In the genomic region with DNA sequence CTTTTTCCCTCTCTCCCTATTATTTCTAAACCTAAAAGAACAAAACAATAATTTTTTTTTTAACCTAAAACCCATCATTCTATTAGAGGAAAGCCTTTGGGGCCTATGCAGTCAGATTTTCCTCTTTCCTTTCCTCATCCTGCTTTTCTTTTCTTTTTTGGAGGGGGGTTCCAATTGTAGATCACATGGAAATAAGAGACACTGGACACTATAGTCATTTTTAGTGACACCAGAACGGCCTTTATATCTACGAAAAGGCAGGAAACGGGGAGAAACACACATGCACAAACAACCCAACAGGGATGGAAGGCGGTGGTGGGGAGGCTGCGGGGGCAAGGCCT, we compare ENCODE assay signal across 2 cellular contexts.
TF ChIP-seq lines count a peak whose summit lies in the region.

No MANE protein-coding gene starts in this region.

TF ChIP-seq in SK-N-SH, 30 proteins besides CTCF, POLR2A, EP300 and RAD21:
- TF ChIP-seq NFIC (IDR thresholded peaks at IDR 0.05; ENCODE audit: borderline replicate concordance): no peak
- TF ChIP-seq YY1 (IDR thresholded peaks at IDR 0.05; ENCODE audit: low read depth): no peak
- TF ChIP-seq, protein P1, sequence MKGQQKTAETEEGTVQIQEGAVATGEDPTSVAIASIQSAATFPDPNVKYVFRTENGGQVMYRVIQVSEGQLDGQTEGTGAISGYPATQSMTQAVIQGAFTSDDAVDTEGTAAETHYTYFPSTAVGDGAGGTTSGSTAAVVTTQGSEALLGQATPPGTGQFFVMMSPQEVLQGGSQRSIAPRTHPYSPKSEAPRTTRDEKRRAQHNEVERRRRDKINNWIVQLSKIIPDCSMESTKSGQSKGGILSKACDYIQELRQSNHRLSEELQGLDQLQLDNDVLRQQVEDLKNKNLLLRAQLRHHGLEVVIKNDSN (IDR thresholded peaks at IDR 0.05; ENCODE audit: borderline replicate concordance, low read depth): no peak
- no peak for TF ChIP-seq RCOR1 (IDR thresholded peaks at IDR 0.05; ENCODE audit: low read length)
- TF ChIP-seq RFX5 (IDR thresholded peaks at IDR 0.05; ENCODE audit: low read length): no peak
- no peak for TF ChIP-seq TEAD4 (IDR thresholded peaks at IDR 0.05; ENCODE audit: borderline replicate concordance, insufficient read depth)
- no peak for TF ChIP-seq REST (IDR thresholded peaks at IDR 0.05; ENCODE audit: low read depth, low read length)
- no peak for TF ChIP-seq TCF12 (IDR thresholded peaks at IDR 0.05)
- TF ChIP-seq IRF3 (IDR thresholded peaks at IDR 0.05; ENCODE audit: low read depth, low read length): no peak
- no peak for TF ChIP-seq TAF1 (IDR thresholded peaks at IDR 0.05; ENCODE audit: borderline replicate concordance, low read depth, low read length)
- TF ChIP-seq ELF1 (IDR thresholded peaks at IDR 0.05): no peak
- TF ChIP-seq POLR2AphosphoS5 (IDR thresholded peaks at IDR 0.05; ENCODE audit: low read depth, low read length): no peak
- TF ChIP-seq CHD2 (IDR thresholded peaks at IDR 0.05; ENCODE audit: low read length, partially characterized antibody): no peak
- no peak for TF ChIP-seq FOXJ3 (CRISPR knock-in tag; IDR thresholded peaks at IDR 0.05)
- TF ChIP-seq ZBTB33 (IDR thresholded peaks at IDR 0.05; ENCODE audit: borderline replicate concordance, low read depth): no peak
- no peak for TF ChIP-seq MEF2A (IDR thresholded peaks at IDR 0.05; ENCODE audit: borderline replicate concordance, low read depth)
- TF ChIP-seq, protein P2, sequence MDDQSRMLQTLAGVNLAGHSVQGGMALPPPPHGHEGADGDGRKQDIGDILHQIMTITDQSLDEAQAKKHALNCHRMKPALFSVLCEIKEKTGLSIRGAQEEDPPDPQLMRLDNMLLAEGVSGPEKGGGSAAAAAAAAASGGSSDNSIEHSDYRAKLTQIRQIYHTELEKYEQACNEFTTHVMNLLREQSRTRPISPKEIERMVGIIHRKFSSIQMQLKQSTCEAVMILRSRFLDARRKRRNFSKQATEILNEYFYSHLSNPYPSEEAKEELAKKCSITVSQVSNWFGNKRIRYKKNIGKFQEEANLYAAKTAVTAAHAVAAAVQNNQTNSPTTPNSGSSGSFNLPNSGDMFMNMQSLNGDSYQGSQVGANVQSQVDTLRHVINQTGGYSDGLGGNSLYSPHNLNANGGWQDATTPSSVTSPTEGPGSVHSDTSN (IDR thresholded peaks at IDR 0.05): no peak
- TF ChIP-seq FOXM1 (IDR thresholded peaks at IDR 0.05; ENCODE audit: low read depth): no peak
- TF ChIP-seq JUND (IDR thresholded peaks at IDR 0.05): no peak
- no peak for TF ChIP-seq FOSL2 (IDR thresholded peaks at IDR 0.05; ENCODE audit: borderline replicate concordance, low read depth)

TF ChIP-seq in SK-N-SH treated with all-trans-retinoic acid at 6 μM for 48 hours, 23 proteins besides CTCF, POLR2A, EP300 and RAD21:
- TF ChIP-seq, protein P3, sequence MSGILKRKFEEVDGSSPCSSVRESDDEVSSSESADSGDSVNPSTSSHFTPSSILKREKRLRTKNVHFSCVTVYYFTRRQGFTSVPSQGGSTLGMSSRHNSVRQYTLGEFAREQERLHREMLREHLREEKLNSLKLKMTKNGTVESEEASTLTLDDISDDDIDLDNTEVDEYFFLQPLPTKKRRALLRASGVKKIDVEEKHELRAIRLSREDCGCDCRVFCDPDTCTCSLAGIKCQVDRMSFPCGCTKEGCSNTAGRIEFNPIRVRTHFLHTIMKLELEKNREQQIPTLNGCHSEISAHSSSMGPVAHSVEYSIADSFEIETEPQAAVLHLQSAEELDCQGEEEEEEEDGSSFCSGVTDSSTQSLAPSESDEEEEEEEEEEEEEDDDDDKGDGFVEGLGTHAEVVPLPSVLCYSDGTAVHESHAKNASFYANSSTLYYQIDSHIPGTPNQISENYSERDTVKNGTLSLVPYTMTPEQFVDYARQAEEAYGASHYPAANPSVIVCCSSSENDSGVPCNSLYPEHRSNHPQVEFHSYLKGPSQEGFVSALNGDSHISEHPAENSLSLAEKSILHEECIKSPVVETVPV (CRISPR knock-in tag; IDR thresholded peaks at IDR 0.05): no peak
- no peak for TF ChIP-seq OSR1 (CRISPR knock-in tag; IDR thresholded peaks at IDR 0.05)
- TF ChIP-seq, protein P4, sequence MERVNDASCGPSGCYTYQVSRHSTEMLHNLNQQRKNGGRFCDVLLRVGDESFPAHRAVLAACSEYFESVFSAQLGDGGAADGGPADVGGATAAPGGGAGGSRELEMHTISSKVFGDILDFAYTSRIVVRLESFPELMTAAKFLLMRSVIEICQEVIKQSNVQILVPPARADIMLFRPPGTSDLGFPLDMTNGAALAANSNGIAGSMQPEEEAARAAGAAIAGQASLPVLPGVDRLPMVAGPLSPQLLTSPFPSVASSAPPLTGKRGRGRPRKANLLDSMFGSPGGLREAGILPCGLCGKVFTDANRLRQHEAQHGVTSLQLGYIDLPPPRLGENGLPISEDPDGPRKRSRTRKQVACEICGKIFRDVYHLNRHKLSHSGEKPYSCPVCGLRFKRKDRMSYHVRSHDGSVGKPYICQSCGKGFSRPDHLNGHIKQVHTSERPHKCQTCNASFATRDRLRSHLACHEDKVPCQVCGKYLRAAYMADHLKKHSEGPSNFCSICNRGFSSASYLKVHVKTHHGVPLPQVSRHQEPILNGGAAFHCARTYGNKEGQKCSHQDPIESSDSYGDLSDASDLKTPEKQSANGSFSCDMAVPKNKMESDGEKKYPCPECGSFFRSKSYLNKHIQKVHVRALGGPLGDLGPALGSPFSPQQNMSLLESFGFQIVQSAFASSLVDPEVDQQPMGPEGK (CRISPR knock-in tag; IDR thresholded peaks at IDR 0.05; ENCODE audit: borderline replicate concordance): no peak
- no peak for TF ChIP-seq ZFP3 (CRISPR knock-in tag; IDR thresholded peaks at IDR 0.05)
- no peak for TF ChIP-seq ZC3H10 (CRISPR knock-in tag; IDR thresholded peaks at IDR 0.05)
- no peak for TF ChIP-seq CSDC2 (CRISPR knock-in tag; IDR thresholded peaks at IDR 0.05)
- TF ChIP-seq, protein P5, sequence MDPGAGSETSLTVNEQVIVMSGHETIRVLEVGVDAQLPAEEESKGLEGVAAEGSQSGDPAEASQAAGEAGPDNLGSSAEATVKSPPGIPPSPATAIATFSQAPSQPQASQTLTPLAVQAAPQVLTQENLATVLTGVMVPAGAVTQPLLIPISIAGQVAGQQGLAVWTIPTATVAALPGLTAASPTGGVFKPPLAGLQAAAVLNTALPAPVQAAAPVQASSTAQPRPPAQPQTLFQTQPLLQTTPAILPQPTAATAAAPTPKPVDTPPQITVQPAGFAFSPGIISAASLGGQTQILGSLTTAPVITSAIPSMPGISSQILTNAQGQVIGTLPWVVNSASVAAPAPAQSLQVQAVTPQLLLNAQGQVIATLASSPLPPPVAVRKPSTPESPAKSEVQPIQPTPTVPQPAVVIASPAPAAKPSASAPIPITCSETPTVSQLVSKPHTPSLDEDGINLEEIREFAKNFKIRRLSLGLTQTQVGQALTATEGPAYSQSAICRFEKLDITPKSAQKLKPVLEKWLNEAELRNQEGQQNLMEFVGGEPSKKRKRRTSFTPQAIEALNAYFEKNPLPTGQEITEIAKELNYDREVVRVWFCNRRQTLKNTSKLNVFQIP (CRISPR knock-in tag; IDR thresholded peaks at IDR 0.05; ENCODE audit: borderline replicate concordance, low read depth): no peak
- no peak for TF ChIP-seq ZNF565 (CRISPR knock-in tag; conservative IDR thresholded peaks at IDR 0.05; ENCODE audit: low read depth)
- TF ChIP-seq ESRRG (CRISPR knock-in tag; IDR thresholded peaks at IDR 0.05): no peak
- TF ChIP-seq PPARA (CRISPR knock-in tag; IDR thresholded peaks at IDR 0.05; ENCODE audit: borderline replicate concordance): no peak
- TF ChIP-seq GLIS3 (CRISPR knock-in tag; IDR thresholded peaks at IDR 0.05): no peak
- TF ChIP-seq ARNTL (CRISPR knock-in tag; IDR thresholded peaks at IDR 0.05; ENCODE audit: borderline replicate concordance, low read depth): no peak
- TF ChIP-seq ISL1 (CRISPR knock-in tag; IDR thresholded peaks at IDR 0.05): no peak
- TF ChIP-seq TOX (CRISPR knock-in tag; IDR thresholded peaks at IDR 0.05; ENCODE audit: borderline replicate concordance): no peak
